ENCODE assay signal across 24 cellular contexts in the genomic region with DNA sequence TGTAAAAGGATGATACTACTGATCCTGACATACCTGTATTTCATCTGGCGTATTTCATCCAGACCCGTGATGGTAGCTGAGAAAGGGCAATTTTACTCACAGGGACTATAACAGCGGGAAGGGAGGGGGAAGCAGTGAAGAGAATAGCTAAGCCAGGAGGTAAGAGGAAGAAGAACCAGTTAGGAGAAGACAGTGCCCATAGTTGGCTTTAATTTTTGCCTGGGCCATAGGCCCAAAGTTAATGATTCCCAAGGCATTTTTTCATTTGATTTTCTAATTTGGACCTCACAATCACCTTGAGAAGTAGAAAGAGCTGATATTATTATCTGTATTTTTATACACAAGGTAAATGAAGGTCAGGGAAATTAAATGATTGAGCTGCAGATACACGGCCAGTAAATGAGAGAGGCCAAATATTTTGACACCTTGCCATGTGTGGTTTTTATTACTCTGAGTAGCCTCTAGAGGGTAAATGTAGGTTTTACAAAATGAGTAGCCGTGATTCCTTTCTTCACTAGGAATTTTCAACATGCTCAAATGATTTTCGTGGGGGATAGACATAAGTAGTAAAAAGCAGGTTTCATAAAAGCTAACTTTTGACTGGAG.
"Had no signal": no experiment of that assay in that cellular context is flagged by ENCODE, and none has a peak within 500 bp of the region (broad histone marks: within the 10 kb centered on the region; RNA-seq: fewer than 3 reads in every experiment).

No MANE protein-coding gene starts in this region.

- H3K4me3 Mint-ChIP-seq: IgD-negative memory B cell had no signal

- H3K9me3 ChIP-seq: SJSA1 had no signal

- H3K36me3 Mint-ChIP-seq: IgD-negative memory B cell had no signal

- H3K27me3 ChIP-seq: SJSA1 had no signal

- H3K27ac ChIP-seq: KMS-11, SJSA1, SK-N-MC had no signal

- H3K27me3 Mint-ChIP-seq: IgD-negative memory B cell had no signal

- DNase-seq: Kasumi-1, MM.1S, NCI-H1048, NCI-H1105, NCI-H1417, NCI-H1436 treated with DMSO at 0.1 percent for 48 hours, NCI-H1694, NCI-H187 treated with DMSO at 0.1 percent for 48 hours, NCI-H2029 treated with DMSO at 0.1 percent for 48 hours, NCI-H2171 treated with DMSO at 0.1 percent for 48 hours, NCI-H345, NCI-H446 treated with DMSO at 0.1 percent for 48 hours, NCI-H510A treated with DMSO at 0.1 percent for 48 hours, NCI-H526, NCI-H82, Right ventricle myocardium superior, RPMI8226, SIG-M5 had no signal

- H3K9me3 Mint-ChIP-seq: IgD-negative memory B cell had no signal

- H3K36me3 ChIP-seq: SJSA1 had no signal

- FAIRE-seq: K562, RCC 7860 had no signal

- H3K4me1 ChIP-seq: SJSA1 had no signal

- H3K27ac Mint-ChIP-seq: IgD-negative memory B cell had no signal

- H3K4me3 ChIP-seq: K562, SJSA1, SK-N-MC had no signal

- ATAC-seq: K562 had no signal

- H3K4me1 Mint-ChIP-seq: IgD-negative memory B cell had no signal

- H3K9ac ChIP-seq: KMS-11 had no signal
